Comparison of ENCODE assay signal across 1 cellular context in the genomic region with DNA sequence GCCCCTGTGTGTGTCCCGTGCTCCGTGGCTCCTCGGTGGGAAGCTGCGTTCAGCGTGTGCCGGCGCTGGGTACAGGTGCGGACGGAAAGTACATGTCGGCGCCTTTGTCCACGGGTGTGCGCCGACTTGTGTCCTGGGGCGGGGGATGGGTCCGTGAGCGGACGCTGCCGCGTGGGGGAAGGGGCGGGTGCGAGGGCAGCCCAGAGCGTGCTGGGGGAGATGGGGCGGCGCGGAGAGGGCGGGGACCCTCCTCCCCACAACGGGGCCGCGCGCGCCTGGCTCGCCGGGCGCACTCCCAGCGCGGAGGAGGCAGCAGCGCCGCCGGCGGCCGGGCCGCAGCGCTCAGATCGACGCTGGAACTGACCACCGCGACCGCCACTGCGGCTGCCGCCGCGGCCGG.
TF ChIP-seq lines count a peak whose summit lies in the region.

No MANE protein-coding gene starts in this region.

TF ChIP-seq in IMR-90, 13 proteins besides CTCF, POLR2A, EP300 and RAD21 (continued from another document):
- TF ChIP-seq MXI1 (IDR thresholded peaks at IDR 0.05; ENCODE audit: borderline replicate concordance, low read depth, low read length) (no peak), FOS (IDR thresholded peaks at IDR 0.05; ENCODE audit: low read depth, low read length) (no peak)
- TF ChIP-seq, protein P1, sequence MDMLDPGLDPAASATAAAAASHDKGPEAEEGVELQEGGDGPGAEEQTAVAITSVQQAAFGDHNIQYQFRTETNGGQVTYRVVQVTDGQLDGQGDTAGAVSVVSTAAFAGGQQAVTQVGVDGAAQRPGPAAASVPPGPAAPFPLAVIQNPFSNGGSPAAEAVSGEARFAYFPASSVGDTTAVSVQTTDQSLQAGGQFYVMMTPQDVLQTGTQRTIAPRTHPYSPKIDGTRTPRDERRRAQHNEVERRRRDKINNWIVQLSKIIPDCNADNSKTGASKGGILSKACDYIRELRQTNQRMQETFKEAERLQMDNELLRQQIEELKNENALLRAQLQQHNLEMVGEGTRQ (IDR thresholded peaks at IDR 0.05; ENCODE audit: low read depth, low read length): no peak
